ENCODE assay signal across 8 cellular contexts in the genomic region with DNA sequence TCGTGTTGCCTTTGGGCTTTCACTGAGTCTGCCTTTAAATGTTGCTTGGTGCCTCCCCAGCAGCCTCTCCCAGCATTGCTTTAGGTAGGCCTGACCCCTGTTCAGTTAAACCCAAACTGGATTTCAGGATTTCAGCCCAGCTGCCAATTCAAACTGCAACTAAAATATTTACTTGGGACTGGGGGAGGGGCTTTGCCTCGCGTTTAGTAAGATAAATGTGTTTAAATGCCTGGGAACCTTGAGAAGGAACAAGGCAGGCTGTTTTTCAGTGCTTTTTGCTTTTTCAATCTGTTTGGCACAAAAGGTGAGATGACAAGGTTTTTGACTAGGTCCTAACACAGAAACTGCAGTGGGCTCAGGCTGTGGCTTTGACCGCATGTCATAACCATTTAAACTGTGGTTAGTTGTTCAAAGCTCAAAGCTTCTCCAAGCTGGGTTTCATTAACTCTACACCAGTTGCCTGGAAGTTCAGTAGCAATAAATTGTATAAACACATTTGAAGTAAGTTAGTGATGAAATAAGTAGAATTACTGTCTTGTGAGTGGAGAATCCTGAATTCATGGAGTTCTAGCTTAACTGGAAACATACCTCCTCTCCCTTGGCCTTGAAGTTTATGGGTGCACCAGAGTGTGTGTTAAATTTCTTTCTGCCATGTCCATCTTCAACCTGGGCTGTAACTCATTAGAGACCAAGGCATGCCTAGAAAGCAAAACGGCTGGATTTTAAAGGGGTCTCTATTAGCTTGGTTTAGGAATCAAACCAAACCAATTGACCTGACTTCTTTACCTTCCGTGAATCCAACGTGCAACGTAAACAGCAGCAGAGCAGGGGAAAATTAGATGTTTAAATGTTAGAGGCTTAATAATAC. TPM values are rescaled to one million over a fixed set of nuclear protein-coding genes. Genes with fewer than 3 reads are reported as not detected.
DNase-seq lines count a peak whose midpoint lies in the region; ATAC-seq and TF ChIP-seq lines count a peak whose summit lies in the region.
"Had no signal": no experiment of that assay in that cellular context is flagged by ENCODE, and none has a peak within 500 bp of the region (broad histone marks: within the 10 kb centered on the region; RNA-seq: fewer than 3 reads in every experiment).

No MANE protein-coding gene starts in this region.

- H3K27me3 ChIP-seq in HUES48 (ENCODE audit: control insufficient read depth, insufficient read depth, low read length): peaks cover 74% of the 10 kb centered on the region
- no peaks in the 10 kb centered on the region for H3K27me3 ChIP-seq in ascending aorta
- peaks cover 62% of the 10 kb centered on the region for H3K27me3 ChIP-seq in iPS-20b (ENCODE audit: insufficient read depth, low read length)
- H3K27me3 ChIP-seq in thymus (ENCODE audit: control insufficient read depth, insufficient read depth): peaks cover 69% of the 10 kb centered on the region

- peak in 1 of 2 donors; percentile 52 for DNase-seq in ascending aorta (ENCODE audit: low spot score in 2 of 2)
- DNase-seq: activated gamma-delta T cell treated with Interleukin-2 at 50 U/mL for 16 hours had no signal

- H3K4me3 ChIP-seq in HUES48 (ENCODE audit: low read depth, low read length) (peak overlapping the region; percentile 76; the same call in 1 of the 2 replicates), ascending aorta (peak overlapping the region in 1 of 2 donors; percentile 82), iPS-20b (ENCODE audit: low read length) (peak overlapping the region; percentile 78), thymus (ENCODE audit: low read length) (no peak overlapping the region)

- H3K9me3 ChIP-seq in HUES48 (ENCODE audit: control insufficient read depth, insufficient read depth, low read length): no peaks in the 10 kb centered on the region
- H3K9me3 ChIP-seq in ascending aorta: no peaks in the 10 kb centered on the region
- no peaks in the 10 kb centered on the region for H3K9me3 ChIP-seq in iPS-20b (ENCODE audit: insufficient read depth, low read depth, low read length)
- H3K9me3 ChIP-seq in thymus (ENCODE audit: control insufficient read depth): no peaks in the 10 kb centered on the region

- ATAC-seq in GM19467 (IDR thresholded peaks at IDR 0.05; ENCODE audit: unreplicated experiment) (no peak), HG02973 (IDR thresholded peaks at IDR 0.05; ENCODE audit: unreplicated experiment) (no peak), HG02938 (IDR thresholded peaks at IDR 0.05; ENCODE audit: unreplicated experiment) (no peak)

- H3K36me3 ChIP-seq in HUES48 (ENCODE audit: control insufficient read depth, insufficient read depth, low read length): no peaks in the 10 kb centered on the region
- no peaks in the 10 kb centered on the region for H3K36me3 ChIP-seq in ascending aorta
- H3K36me3 ChIP-seq in iPS-20b (ENCODE audit: insufficient read depth, low read depth, low read length): no peaks in the 10 kb centered on the region
- H3K36me3 ChIP-seq in thymus (ENCODE audit: control insufficient read depth, insufficient read depth): no peaks in the 10 kb centered on the region

- 66% methylated on average over 8 of the region's 8 CpGs for WGBS in thymus

- H3K9ac ChIP-seq in HUES48 (ENCODE audit: low read depth, low read length) (no peak overlapping the region), iPS-20b (ENCODE audit: low read depth, low read length) (no peak overlapping the region; the same call in 1 of the 2 replicates)

- H3K4me1 ChIP-seq in HUES48 (ENCODE audit: control insufficient read depth, insufficient read depth, low read length): peaks cover 52% of the 10 kb centered on the region
- peaks cover 8 to 37% of the 10 kb centered on the region in 2 donors for H3K4me1 ChIP-seq in ascending aorta
- H3K4me1 ChIP-seq in iPS-20b (ENCODE audit: insufficient read depth, low read length): peaks cover 46% of the 10 kb centered on the region
- peaks cover 8% of the 10 kb centered on the region for H3K4me1 ChIP-seq in thymus (ENCODE audit: control insufficient read depth, insufficient read depth, low read length)

- intact Hi-C loops in ascending aorta (cut with DNase I): loop anchor here (5.0 to 10.0 kb wide), 5 partner anchors 109 to 947 kb away; a partner anchor contains a TSS

- H3K27ac ChIP-seq in HUES48 (ENCODE audit: low read depth, low read length) (peak overlapping the region; percentile 14), ascending aorta (peak overlapping the region; percentile 80 to 91), iPS-20b (ENCODE audit: low read length) (no peak overlapping the region), thymus (ENCODE audit: low read depth) (peak overlapping the region; percentile 47)

- no peak for TF ChIP-seq CTCF in ascending aorta (IDR thresholded peaks at IDR 0.05)

RNA-seq across cellular contexts. Expression of a gene that starts 3.6 kb away (rescaled TPM):
- total RNA-seq in ascending aorta: 12.1 TPM
- polyA plus RNA-seq in thymus: 2.2 TPM

RNA-seq across cellular contexts. Expression of a gene that starts 56.8 kb away (rescaled TPM):
- total RNA-seq in ascending aorta: 0.64 TPM
- 32.2 TPM for polyA plus RNA-seq in thymus
